In genomic region chrX:10589098-10589497, GRCh38 we compare ENCODE assay signal across 28 cellular contexts. TPM values are rescaled to one million over a fixed set of nuclear protein-coding genes. Genes with fewer than 3 reads are reported as not detected.
DNase-seq lines count a peak whose midpoint lies in the region; ATAC-seq, FAIRE-seq and TF ChIP-seq lines count a peak whose summit lies in the region.
"Had no signal": no experiment of that assay in that cellular context is flagged by ENCODE, and none has a peak within 500 bp of the region (broad histone marks: within the 10 kb centered on the region; RNA-seq: fewer than 3 reads in every experiment).

No MANE protein-coding gene starts in this region.

- H3F3A ChIP-seq in GM23338 (replicated peaks; ENCODE audit: low read depth) = no peaks in the 10 kb centered on the region

- H2BK120ac ChIP-seq in mesenchymal stem cell (ENCODE audit: low read depth, low read length) = peak overlapping the region; percentile 34

- peaks cover 4% of the 10 kb centered on the region for H3K27me3 Mint-ChIP-seq in GM23338 (ENCODE audit: insufficient read depth, low read depth, poor library complexity)
- H3K27me3 Mint-ChIP-seq in progenitor cell of endocrine pancreas = no peaks in the 10 kb centered on the region
- H3K27me3 Mint-ChIP-seq in activated CD4-positive, alpha-beta T cell treated with anti-CD3 and anti-CD28 coated beads for 36 hours = no peaks in the 10 kb centered on the region
- H3K27me3 Mint-ChIP-seq: CD4-positive, alpha-beta T cell had no signal

- ATAC-seq in GM23338 = no peak
- ATAC-seq in activated CD4-positive, alpha-beta T cell treated with anti-CD3 and anti-CD28 coated beads for 36 hours = no peak
- ATAC-seq: GM12878, PC-3 had no signal

- no peak overlapping the region for H2AK5ac ChIP-seq in mesenchymal stem cell (ENCODE audit: low read length, severe bottlenecking)

- H2BK15ac ChIP-seq in mesenchymal stem cell (ENCODE audit: low read depth, poor library complexity, severe bottlenecking) = no peak overlapping the region

- H3K9me3 Mint-ChIP-seq in GM23338 = peaks cover 14% of the 10 kb centered on the region
- peaks cover 33% of the 10 kb centered on the region for H3K9me3 Mint-ChIP-seq in progenitor cell of endocrine pancreas (ENCODE audit: low read depth)
- peaks cover 8% of the 10 kb centered on the region for H3K9me3 Mint-ChIP-seq in activated CD4-positive, alpha-beta T cell treated with anti-CD3 and anti-CD28 coated beads for 36 hours (ENCODE audit: low read depth)
- H3K9me3 Mint-ChIP-seq: CD4-positive, alpha-beta T cell had no signal

- H3K4me1 Mint-ChIP-seq in GM23338 = peaks cover 21% of the 10 kb centered on the region
- peaks cover 5% of the 10 kb centered on the region for H3K4me1 Mint-ChIP-seq in progenitor cell of endocrine pancreas (ENCODE audit: low read depth)
- no peaks in the 10 kb centered on the region for H3K4me1 Mint-ChIP-seq in activated CD4-positive, alpha-beta T cell treated with anti-CD3 and anti-CD28 coated beads for 36 hours

- H3K4me2 ChIP-seq in GM23338 = no peak overlapping the region
- no peak overlapping the region for H3K4me2 ChIP-seq in mesenchymal stem cell (ENCODE audit: low read length, poor library complexity, severe bottlenecking)
- H3K4me2 ChIP-seq: BLaER1 had no signal

- CTCF ChIA-PET in activated CD4-positive, alpha-beta T cell treated with anti-CD3 and anti-CD28 coated beads for 36 hours (lab: Charles Lee) = no interaction called here

- peaks cover 93% of the 10 kb centered on the region for H3K79me2 ChIP-seq in GM23338 (replicated peaks; ENCODE audit: insufficient read depth)

- H3K36me3 ChIP-seq in GM23338 (ENCODE audit: insufficient read depth) (no peaks in the 10 kb centered on the region), mesenchymal stem cell (ENCODE audit: control insufficient read depth in 1 of 2, insufficient read depth in 2 of 2, low read depth in 1 of 2, low read length in 2 of 2) (no peaks in the 10 kb centered on the region)
- H3K36me3 ChIP-seq: BLaER1 had no signal

- intact Hi-C loops in activated CD4-positive, alpha-beta T cell treated with anti-CD3 and anti-CD28 coated beads for 36 hours (cut with DNase I, micrococcal nuclease) = no loop called here

- H3K4ac ChIP-seq in mesenchymal stem cell (ENCODE audit: low read depth in 1 of 2, low read length in 2 of 2) = peak overlapping the region in 1 of 2 experiments; percentile 26

- no peaks in the 10 kb centered on the region for H4K20me1 ChIP-seq in GM23338 (replicated peaks; ENCODE audit: insufficient read depth)
- H4K20me1 ChIP-seq: BLaER1 had no signal

- no peaks in the 10 kb centered on the region for H3K79me1 ChIP-seq in mesenchymal stem cell (replicated peaks; ENCODE audit: low read length, poor library complexity, severe bottlenecking)

- H3K4me3 ChIP-seq in GM23338 (no peak overlapping the region), mesenchymal stem cell (ENCODE audit: insufficient read depth in 1 of 2, low read depth in 1 of 2, low read length in 2 of 2) (no peak overlapping the region)
- H3K4me3 ChIP-seq: BLaER1, GM12878, SK-N-MC had no signal

- peak overlapping the region in 1 of 2 experiments; percentile 34 for H3K18ac ChIP-seq in mesenchymal stem cell (ENCODE audit: low read depth in 1 of 2, low read length in 2 of 2)

- no peak overlapping the region for H2BK5ac ChIP-seq in mesenchymal stem cell (ENCODE audit: low read depth, low read length, poor library complexity, severe bottlenecking)

- H2BK12ac ChIP-seq in mesenchymal stem cell (ENCODE audit: low read length in 2 of 2) = no peak overlapping the region

- no peak for TF ChIP-seq CTCF in GM23338 (conservative IDR thresholded peaks at IDR 0.05; ENCODE audit: low read depth in 2 of 2)
- no peak for TF ChIP-seq CTCF in progenitor cell of endocrine pancreas (IDR thresholded peaks at IDR 0.05; ENCODE audit: unreplicated experiment)

- peaks cover 12% of the 10 kb centered on the region for H3K9me3 ChIP-seq in mesenchymal stem cell (ENCODE audit: control insufficient read depth, low read length)

- H3K9me2 ChIP-seq in GM23338 (ENCODE audit: insufficient read depth) = no peaks in the 10 kb centered on the region

- H3K4me3 Mint-ChIP-seq in GM23338 (no peak overlapping the region), progenitor cell of endocrine pancreas (ENCODE audit: low read depth) (no peak overlapping the region)
- H3K4me3 Mint-ChIP-seq in activated CD4-positive, alpha-beta T cell treated with anti-CD3 and anti-CD28 coated beads for 36 hours = no peak overlapping the region
- H3K4me3 Mint-ChIP-seq: CD4-positive, alpha-beta T cell; HFFc6 had no signal

- no peak overlapping the region for H3K23ac ChIP-seq in mesenchymal stem cell (ENCODE audit: low read length in 2 of 2)

- POLR2A ChIA-PET in activated CD4-positive, alpha-beta T cell treated with anti-CD3 and anti-CD28 coated beads for 36 hours (lab: Charles Lee) = no interaction called here

- peaks cover 44% of the 10 kb centered on the region for H3K36me3 Mint-ChIP-seq in GM23338 (ENCODE audit: low read depth)
- peaks cover 21% of the 10 kb centered on the region for H3K36me3 Mint-ChIP-seq in progenitor cell of endocrine pancreas (ENCODE audit: insufficient read depth)
- peaks cover 2% of the 10 kb centered on the region for H3K36me3 Mint-ChIP-seq in activated CD4-positive, alpha-beta T cell treated with anti-CD3 and anti-CD28 coated beads for 36 hours (ENCODE audit: low read depth)

- H3K27me3 ChIP-seq in GM23338 (ENCODE audit: insufficient read depth) (no peaks in the 10 kb centered on the region), mesenchymal stem cell (ENCODE audit: control insufficient read depth in 1 of 2, insufficient read depth in 1 of 2, low read length in 2 of 2) (no peaks in the 10 kb centered on the region)

- H4K8ac ChIP-seq in mesenchymal stem cell (ENCODE audit: low read length) = no peak overlapping the region

- 57% methylated on average over 6 of the region's 6 CpGs for WGBS in mesenchymal stem cell

- peak; percentile 63 for FAIRE-seq in RCC 7860 (lab: Jason Lieb, UNC)
- FAIRE-seq: GM12878 had no signal

- no peak overlapping the region for H2AFZ ChIP-seq in GM23338
- H2AFZ ChIP-seq in mesenchymal stem cell (ENCODE audit: low read depth, low read length) = no peak overlapping the region

- H4K91ac ChIP-seq in mesenchymal stem cell (ENCODE audit: low read length) = peak overlapping the region; percentile 39

- no peak overlapping the region for H3K27ac ChIP-seq in GM23338 (ENCODE audit: low read depth)
- no peak overlapping the region for H3K27ac ChIP-seq in mesenchymal stem cell (ENCODE audit: low read length, poor library complexity, severe bottlenecking)
- H3K27ac ChIP-seq: BLaER1, SK-N-MC had no signal

- no peak overlapping the region for H3K14ac ChIP-seq in mesenchymal stem cell (ENCODE audit: low read length in 2 of 2)

- H3K27ac Mint-ChIP-seq in GM23338 (peak overlapping the region; percentile 44; the same call in 1 of the 2 replicates), progenitor cell of endocrine pancreas (peak overlapping the region; percentile 48)
- no peak overlapping the region for H3K27ac Mint-ChIP-seq in activated CD4-positive, alpha-beta T cell treated with anti-CD3 and anti-CD28 coated beads for 36 hours
- H3K27ac Mint-ChIP-seq: CD4-positive, alpha-beta T cell; HFFc6 had no signal

- H3K4me1 ChIP-seq in GM23338 (ENCODE audit: insufficient read depth) = peaks cover 19% of the 10 kb centered on the region
- H3K4me1 ChIP-seq in mesenchymal stem cell (ENCODE audit: control insufficient read depth, insufficient read depth, low read depth, low read length) = peaks cover 1% of the 10 kb centered on the region
- H3K4me1 ChIP-seq: BLaER1 had no signal

- no peak overlapping the region for H3K9ac ChIP-seq in mesenchymal stem cell (ENCODE audit: low read length)
- H3K9ac ChIP-seq: BLaER1 had no signal

- DNase-seq in GM23338 (ENCODE audit: low spot score) (no peak), RCC 7860 (ENCODE audit: low spot score) (peak; percentile 34), mesenchymal stem cell (peak; percentile 44), progenitor cell of endocrine pancreas (ENCODE audit: low spot score, unreplicated experiment) (no peak), SK-N-DZ (ENCODE audit: low spot score) (no peak), T1000 (lab: John Stamatoyannopoulos, UW) (no peak)
- no peak for DNase-seq in activated CD4-positive, alpha-beta T cell treated with anti-CD3 and anti-CD28 coated beads for 36 hours
- DNase-seq in activated CD4-positive, CD25-positive, alpha-beta regulatory T cell (lab: John Stamatoyannopoulos, UW) = no peak
- DNase-seq: ACHN; CD4-positive, alpha-beta T cell; COR-L47; DND-41; H7; HFFc6; KBM-7; MM.1S; NCI-H1092 treated with DMSO at 0.1 percent for 48 hours; NCI-H1436 treated with DMSO at 0.1 percent for 48 hours; NCI-H2029; NCI-H345; NCI-H524 treated with DMSO at 0.1 percent for 48 hours; NCI-H82; PC-3; RPMI8226; SHP77 had no signal

TF ChIP-seq in GM23338, 12 proteins besides CTCF, POLR2A, EP300 and RAD21 (continues in another document):
- no peak for TF ChIP-seq EZH2phosphoT487 (IDR thresholded peaks at IDR 0.05; ENCODE audit: unreplicated experiment)
- TF ChIP-seq NANOG (IDR thresholded peaks at IDR 0.05; ENCODE audit: borderline replicate concordance) = no peak
- TF ChIP-seq, protein P1, sequence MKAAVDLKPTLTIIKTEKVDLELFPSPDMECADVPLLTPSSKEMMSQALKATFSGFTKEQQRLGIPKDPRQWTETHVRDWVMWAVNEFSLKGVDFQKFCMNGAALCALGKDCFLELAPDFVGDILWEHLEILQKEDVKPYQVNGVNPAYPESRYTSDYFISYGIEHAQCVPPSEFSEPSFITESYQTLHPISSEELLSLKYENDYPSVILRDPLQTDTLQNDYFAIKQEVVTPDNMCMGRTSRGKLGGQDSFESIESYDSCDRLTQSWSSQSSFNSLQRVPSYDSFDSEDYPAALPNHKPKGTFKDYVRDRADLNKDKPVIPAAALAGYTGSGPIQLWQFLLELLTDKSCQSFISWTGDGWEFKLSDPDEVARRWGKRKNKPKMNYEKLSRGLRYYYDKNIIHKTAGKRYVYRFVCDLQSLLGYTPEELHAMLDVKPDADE (IDR thresholded peaks at IDR 0.05) = no peak
- TF ChIP-seq POLR2AphosphoS5 (IDR thresholded peaks at IDR 0.05; ENCODE audit: low read depth) = no peak
- no peak for TF ChIP-seq CREB1 (CRISPR knock-in tag; IDR thresholded peaks at IDR 0.05; ENCODE audit: low read depth)

RNA-seq across cellular contexts. Expression of gene MID1, which starts 31.3 kb away (rescaled TPM):
- total RNA-seq in GM23338 (2014; rRNA removed; shearing (Covaris generic)) = 37.6 and 39.3 TPM in 2 replicates
- 20.8 and 27.2 TPM in 2 replicates for polyA plus RNA-seq in GM23338 (2016; fragmentation: Nextera tagmentation; extraction: Ambion mirVana)
- polyA plus RNA-seq in mesenchymal stem cell (2013, experiment 1 of 2) = 3.7 TPM
- polyA plus RNA-seq in mesenchymal stem cell (2013, experiment 2 of 2) = 2.7 TPM
- 29.7 and 32.5 TPM in 2 replicates for total RNA-seq in progenitor cell of endocrine pancreas
- 0.92 and 1.9 TPM in 2 replicates for polyA plus RNA-seq in SK-N-DZ (2014; cell fraction: cytosol; rRNA removed)
- polyA plus RNA-seq in SK-N-DZ (2014; cell fraction: nucleus; rRNA removed) = 1.1 and 2.8 TPM in 2 replicates
- under 1 TPM; 0.37 to 0.43 TPM for total RNA-seq in activated CD4-positive, alpha-beta T cell treated with anti-CD3 and anti-CD28 coated beads for 36 hours

Comparison
In these comparisons a context has a peak if more than half of its experiments do, and no peak if none do; other contexts are left out.
1. DNase-seq: peak in RCC 7860 (single experiment) and mesenchymal stem cell (single experiment); none in GM23338 (single experiment), progenitor cell of endocrine pancreas (single experiment), SK-N-DZ (single experiment), activated CD4-positive, alpha-beta T cell treated with anti-CD3 and anti-CD28 coated beads for 36 hours (single experiment), T1000 (single experiment) and activated CD4-positive, CD25-positive, alpha-beta regulatory T cell (0 of 4).
2. RNA of gene MID1, which starts 31.3 kb away (total RNA-seq): 37.6 to 39.3 TPM in GM23338 and 29.7 to 32.5 TPM in progenitor cell of endocrine pancreas; 0.37 to 0.43 TPM in activated CD4-positive, alpha-beta T cell treated with anti-CD3 and anti-CD28 coated beads for 36 hours; every median in the first group is over 10 times any median in the second.